In genomic region chr17:55284001-55284884, GRCh38 we compare ENCODE assay signal across 11 cellular contexts. TPM values are rescaled to one million over a fixed set of nuclear protein-coding genes. Genes with fewer than 3 reads are reported as not detected.
DNase-seq lines count a peak whose midpoint lies in the region; ATAC-seq and TF ChIP-seq lines count a peak whose summit lies in the region.
"Had no signal": no experiment of that assay in that cellular context is flagged by ENCODE, and none has a peak within 500 bp of the region (broad histone marks: within the 10 kb centered on the region; RNA-seq: fewer than 3 reads in every experiment).

No MANE protein-coding gene starts in this region.

- H3K9me3 ChIP-seq in Caco-2 = no peaks in the 10 kb centered on the region

- no peak overlapping the region for H3K4me3 ChIP-seq in Caco-2 (ENCODE audit: low read depth, low read length)
- H3K4me3 ChIP-seq in rectal smooth muscle tissue (ENCODE audit: low read length) = no peak overlapping the region

- no peak for TF ChIP-seq CTCF in Caco-2 (IDR thresholded peaks at IDR 0.05; ENCODE audit: insufficient read depth in 1 of 2, low read depth in 1 of 2, low read length in 1 of 2, severe bottlenecking in 1 of 2, unreplicated experiment in 1 of 2)

- H3K9ac ChIP-seq in rectal smooth muscle tissue (ENCODE audit: low read length) = no peak overlapping the region

- POLR2A ChIA-PET in Caco-2 (lab: Charles Lee) = interaction anchor here (2.1 to 2.2 kb wide), 2 partner anchors 19 to 46 kb away, joined by 7 to 14 read pairs; partner anchors contain the start of gene HLF

- DNase-seq in Caco-2 = peak; percentile 35 to 58
- DNase-seq in HuH-7 (ENCODE audit: low spot score) = peak; percentile 65
- DNase-seq in T-helper 9 cell = no peak
- DNase-seq: amygdala; C1 segment of cervical spinal cord; stimulated activated CD4-positive, alpha-beta T cell treated with anti-CD3 and anti-CD28 coated beads, Interleukin-2, amount 100 ng/mL, for 48 hours had no signal

- H3K4me1 ChIP-seq in Caco-2 (peaks cover 57% of the 10 kb centered on the region), rectal smooth muscle tissue (ENCODE audit: control insufficient read depth, insufficient read depth, low read length) (peaks cover 59% of the 10 kb centered on the region)

- ATAC-seq in esophagus mucosa (peak; percentile 70), GM21825 (IDR thresholded peaks at IDR 0.05; ENCODE audit: unreplicated experiment) (no peak), HG02642 (IDR thresholded peaks at IDR 0.05; ENCODE audit: poor library complexity, unreplicated experiment) (no peak), GM21576 (IDR thresholded peaks at IDR 0.05; ENCODE audit: unreplicated experiment) (no peak)

- no peaks in the 10 kb centered on the region for H3K9me3 Mint-ChIP-seq in Caco-2 (ENCODE audit: unreplicated experiment)

- H3K4me1 Mint-ChIP-seq in Caco-2 (ENCODE audit: low read depth, unreplicated experiment) = peaks cover 46% of the 10 kb centered on the region

- intact Hi-C loops in Caco-2 (cut with micrococcal nuclease; ENCODE audit: unreplicated experiment) = loop anchor here (2.0 kb wide), 1 partner anchor 47 kb away; no protein-coding TSS in a partner anchor

- H3K36me3 ChIP-seq in Caco-2 (ENCODE audit: control insufficient read depth, insufficient read depth, low read length) = no peaks in the 10 kb centered on the region
- H3K36me3 ChIP-seq in rectal smooth muscle tissue (ENCODE audit: control insufficient read depth, insufficient read depth, low read length) = peaks cover 2% of the 10 kb centered on the region

- CTCF ChIA-PET in Caco-2 (lab: Charles Lee) = interaction anchor here (1.9 to 2.5 kb wide), 2 partner anchors 19 to 46 kb away, joined by 7 to 8 read pairs; no protein-coding TSS in a partner anchor

- H3K27ac ChIP-seq in rectal smooth muscle tissue (ENCODE audit: low read depth, low read length) = peak overlapping the region; percentile 88

- H3K27me3 ChIP-seq in Caco-2 (replicated peaks; ENCODE audit: control insufficient read depth, insufficient read depth, low read length) (no peaks in the 10 kb centered on the region), rectal smooth muscle tissue (ENCODE audit: control insufficient read depth, insufficient read depth, low read length) (no peaks in the 10 kb centered on the region)

- no TSS peak for BruUV-seq in Caco-2 (replicated peaks; lab: Mats Ljungman, UMichigan)

- H3K27me3 Mint-ChIP-seq in Caco-2 (ENCODE audit: insufficient read depth, unreplicated experiment) = no peaks in the 10 kb centered on the region

- peaks cover 41% of the 10 kb centered on the region for H3K36me3 Mint-ChIP-seq in Caco-2 (ENCODE audit: insufficient read depth, unreplicated experiment)

- H3K27ac Mint-ChIP-seq in Caco-2 (ENCODE audit: unreplicated experiment) = peak overlapping the region; percentile 86

- peak overlapping the region; percentile 56 for H3K4me3 Mint-ChIP-seq in Caco-2 (ENCODE audit: unreplicated experiment)

RNA-seq across cellular contexts. Expression of gene HLF, which starts 19.5 kb away (rescaled TPM):
- total RNA-seq in Caco-2 (2022) = 17.3 and 19.8 TPM in 2 replicates
- 10.8 TPM for total RNA-seq in esophagus mucosa
